23 cellular contexts compared by ENCODE assay signal in genomic region chr1:228804173-228804572, GRCh38.
DNase-seq lines count a peak whose midpoint lies in the region; ATAC-seq, FAIRE-seq and TF ChIP-seq lines count a peak whose summit lies in the region.
"Had no signal": no experiment of that assay in that cellular context is flagged by ENCODE, and none has a peak within 500 bp of the region (broad histone marks: within the 10 kb centered on the region; RNA-seq: fewer than 3 reads in every experiment).

No MANE protein-coding gene starts in this region.

- H3K36me3 ChIP-seq in small intestine (ENCODE audit: control insufficient read depth in 2 of 2, insufficient read depth in 2 of 2, low read length in 2 of 2) = no peaks in the 10 kb centered on the region
- H3K36me3 ChIP-seq: gastrocnemius medialis, left ventricle myocardium inferior, right atrium auricular region, thyroid gland had no signal

- no peaks in the 10 kb centered on the region for H3K27me3 Mint-ChIP-seq in activated CD4-positive, alpha-beta T cell treated with anti-CD3 and anti-CD28 coated beads for 36 hours
- H3K27me3 Mint-ChIP-seq in activated naive CD8-positive, alpha-beta T cell treated with anti-CD3 and anti-CD28 coated beads, Interleukin-2, amount 10 ng/mL, durations not matched to agents 7 days and 5 days = no peaks in the 10 kb centered on the region

- H3K4me3 ChIP-seq in small intestine (ENCODE audit: low read depth in 1 of 2, low read length in 2 of 2) = no peak overlapping the region
- H3K4me3 ChIP-seq: coronary artery, gastrocnemius medialis, left ventricle myocardium inferior, PC-9, right atrium auricular region, thyroid gland had no signal

- peaks cover 35% of the 10 kb centered on the region for H3K4me1 Mint-ChIP-seq in activated CD4-positive, alpha-beta T cell treated with anti-CD3 and anti-CD28 coated beads for 36 hours
- H3K4me1 Mint-ChIP-seq in activated naive CD8-positive, alpha-beta T cell treated with anti-CD3 and anti-CD28 coated beads, Interleukin-2, amount 10 ng/mL, durations not matched to agents 7 days and 5 days = peaks cover 69% of the 10 kb centered on the region

- CTCF ChIA-PET in activated CD4-positive, alpha-beta T cell treated with anti-CD3 and anti-CD28 coated beads for 36 hours (lab: Charles Lee) = interaction anchor here (0.6 to 1.8 kb wide), 2 partner anchors 10 to 18 kb away, joined by 3 to 7 read pairs; no protein-coding TSS in a partner anchor

- FAIRE-seq in D721Med (lab: Jason Lieb, UNC) (peak; percentile 55), small intestine (lab: Jason Lieb, UNC) (no peak)
- FAIRE-seq: endometrium, H54 had no signal

- intact Hi-C loops in activated CD4-positive, alpha-beta T cell treated with anti-CD3 and anti-CD28 coated beads for 36 hours (cut with DNase I, micrococcal nuclease) = no loop called here

- H3K27me3 ChIP-seq in small intestine (ENCODE audit: control insufficient read depth in 2 of 2, insufficient read depth in 2 of 2, low read length in 2 of 2) = no peaks in the 10 kb centered on the region
- H3K27me3 ChIP-seq: gastrocnemius medialis, right atrium auricular region, thyroid gland had no signal

- 87 to 100% (median 96%) methylated on average over 1 of the region's 1 CpG for WGBS in small intestine, 3 donors

- peak overlapping the region; percentile 71 for H3K27ac Mint-ChIP-seq in activated CD4-positive, alpha-beta T cell treated with anti-CD3 and anti-CD28 coated beads for 36 hours
- peak overlapping the region; percentile 96 for H3K27ac Mint-ChIP-seq in activated naive CD8-positive, alpha-beta T cell treated with anti-CD3 and anti-CD28 coated beads, Interleukin-2, amount 10 ng/mL, durations not matched to agents 7 days and 5 days

- TF ChIP-seq CTCF in D721Med (IDR thresholded peaks at IDR 0.05; ENCODE audit: insufficient read depth, missing control alignments) = no peak

- no peak for DNase-seq in activated CD4-positive, alpha-beta T cell treated with anti-CD3 and anti-CD28 coated beads for 36 hours
- no peak for DNase-seq in activated CD4-positive, alpha-beta T cell treated with anti-CD3 and anti-CD28 coated beads for 4 hours
- DNase-seq in D721Med (ENCODE audit: insufficient read length, low spot score) (no peak), small intestine (no peak), activated gamma-delta T cell treated with Interleukin-2 at 50 U/mL for 16 hours (no peak), COR-L47 (lab: John Stamatoyannopoulos, UW) (no peak)
- no peak for DNase-seq in activated naive CD8-positive, alpha-beta T cell treated with anti-CD3 and anti-CD28 coated beads, Interleukin-2, amount 10 ng/mL, durations not matched to agents 7 days and 5 days
- DNase-seq: amygdala; gastrocnemius medialis; left ventricle myocardium inferior; NCI-H1436; NCI-H510A; PC-9; Right ventricle myocardium superior; stimulated activated naive CD4-positive, alpha-beta T cell; thyroid gland had no signal

- H3K4me1 ChIP-seq in small intestine (ENCODE audit: control insufficient read depth in 2 of 2, insufficient read depth in 1 of 2, low read depth in 1 of 2, low read length in 1 of 2) = peaks cover 3 to 9% of the 10 kb centered on the region in 2 donors
- H3K4me1 ChIP-seq: parathyroid adenoma had no signal

- POLR2A ChIA-PET in activated CD4-positive, alpha-beta T cell treated with anti-CD3 and anti-CD28 coated beads for 36 hours (lab: Charles Lee) = interaction anchor here (1.2 kb wide), 1 partner anchor 9 kb away, joined by 7 read pairs; no protein-coding TSS in a partner anchor
- POLR2A ChIA-PET in activated naive CD8-positive, alpha-beta T cell treated with anti-CD3 and anti-CD28 coated beads, Interleukin-2, amount 10 ng/mL, durations not matched to agents 7 days and 5 days (lab: Charles Lee) = interaction anchor here (1.1 to 2.7 kb wide), 5 partner anchors 9 to 69 kb away, joined by 3 to 26 read pairs (median 4); partner anchors contain the start of gene RHOU

- H3K9me3 ChIP-seq in small intestine (ENCODE audit: control insufficient read depth, low read depth) = no peaks in the 10 kb centered on the region
- H3K9me3 ChIP-seq: gastrocnemius medialis, left ventricle myocardium inferior, right atrium auricular region, thyroid gland had no signal

- H3K4me3 Mint-ChIP-seq in activated CD4-positive, alpha-beta T cell treated with anti-CD3 and anti-CD28 coated beads for 36 hours = no peak overlapping the region
- H3K4me3 Mint-ChIP-seq in activated naive CD8-positive, alpha-beta T cell treated with anti-CD3 and anti-CD28 coated beads, Interleukin-2, amount 10 ng/mL, durations not matched to agents 7 days and 5 days = peak overlapping the region; percentile 72
- H3K4me3 Mint-ChIP-seq: neural crest cell had no signal

- H3K27ac ChIP-seq in small intestine (ENCODE audit: low read depth in 1 of 2, low read length in 1 of 2) = peak overlapping the region; percentile 9 to 27
- H3K27ac ChIP-seq: coronary artery, gastrocnemius medialis, left ventricle myocardium inferior, parathyroid adenoma, PC-9, right atrium auricular region had no signal

- no peak for ATAC-seq in activated CD4-positive, alpha-beta T cell treated with anti-CD3 and anti-CD28 coated beads for 36 hours
- ATAC-seq in activated naive CD8-positive, alpha-beta T cell treated with anti-CD3 and anti-CD28 coated beads, Interleukin-2, amount 10 ng/mL, durations not matched to agents 7 days and 5 days (ENCODE audit: low read depth) = no peak
- no peak for ATAC-seq in GM18873 (IDR thresholded peaks at IDR 0.05; ENCODE audit: low FRiP score, unreplicated experiment)

- H3K36me3 Mint-ChIP-seq in activated CD4-positive, alpha-beta T cell treated with anti-CD3 and anti-CD28 coated beads for 36 hours (ENCODE audit: low read depth) = peaks cover 1% of the 10 kb centered on the region
- peaks cover 18% of the 10 kb centered on the region for H3K36me3 Mint-ChIP-seq in activated naive CD8-positive, alpha-beta T cell treated with anti-CD3 and anti-CD28 coated beads, Interleukin-2, amount 10 ng/mL, durations not matched to agents 7 days and 5 days

- H3K9me3 Mint-ChIP-seq in activated CD4-positive, alpha-beta T cell treated with anti-CD3 and anti-CD28 coated beads for 36 hours (ENCODE audit: low read depth) = peaks cover 3% of the 10 kb centered on the region
- peaks cover 4% of the 10 kb centered on the region for H3K9me3 Mint-ChIP-seq in activated naive CD8-positive, alpha-beta T cell treated with anti-CD3 and anti-CD28 coated beads, Interleukin-2, amount 10 ng/mL, durations not matched to agents 7 days and 5 days
- H3K9me3 Mint-ChIP-seq: neural crest cell had no signal
